18 cellular contexts compared by ENCODE assay signal in the genomic region with DNA sequence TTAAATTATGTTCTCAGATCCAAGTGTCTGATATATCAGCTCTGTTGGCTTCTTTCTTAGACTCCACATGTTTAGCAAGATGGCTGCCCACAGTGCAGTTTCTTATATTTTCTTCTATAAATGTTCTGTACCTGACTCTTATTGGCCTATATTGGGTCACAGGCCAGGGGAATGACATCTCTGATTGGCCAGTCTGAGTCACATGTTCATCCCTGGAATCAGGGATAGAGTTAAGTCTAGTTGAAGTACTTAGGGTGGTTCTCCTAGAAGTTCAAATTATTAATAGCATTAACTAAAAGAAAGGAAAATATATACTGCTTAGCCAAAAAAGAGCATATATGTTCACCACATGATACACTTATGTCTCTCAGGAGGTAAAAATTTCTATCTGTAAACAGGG.
DNase-seq lines count a peak whose midpoint lies in the region; ATAC-seq and TF ChIP-seq lines count a peak whose summit lies in the region.
"Had no signal": no experiment of that assay in that cellular context is flagged by ENCODE, and none has a peak within 500 bp of the region (broad histone marks: within the 10 kb centered on the region; RNA-seq: fewer than 3 reads in every experiment).

No MANE protein-coding gene starts in this region.

- H3K27me3 ChIP-seq in A673 (replicated peaks; ENCODE audit: insufficient read depth, low read depth, low read length, poor library complexity): no peaks in the 10 kb centered on the region
- no peaks in the 10 kb centered on the region for H3K27me3 ChIP-seq in iPS DF 6.9 (ENCODE audit: control insufficient read depth, insufficient read depth, low read length)
- H3K27me3 ChIP-seq: BLaER1 treated with 17β-estradiol and CSF1 and Interleukin-3, amounts not matched to agents 10 nM and 100 nM had no signal

- CTCF ChIA-PET in A673 (lab: Charles Lee): no interaction called here

- TF ChIP-seq CTCF in A673 (conservative IDR thresholded peaks at IDR 0.05; ENCODE audit: low read depth, low read length): no peak

- intact Hi-C loops in A673 (cut with micrococcal nuclease; ENCODE audit: unreplicated experiment): no loop called here

- H3K9me3 ChIP-seq in A673 (ENCODE audit: low read depth, low read length, poor library complexity, severe bottlenecking) (no peaks in the 10 kb centered on the region), iPS DF 6.9 (ENCODE audit: control insufficient read depth, insufficient read depth, low read length) (no peaks in the 10 kb centered on the region)
- H3K9me3 ChIP-seq: BLaER1 treated with 17β-estradiol and CSF1 and Interleukin-3, amounts not matched to agents 10 nM and 100 nM had no signal

- H3K4me1 ChIP-seq in A673 (ENCODE audit: insufficient read depth, low read length, poor library complexity, severe bottlenecking): no peaks in the 10 kb centered on the region
- H3K4me1 ChIP-seq in iPS DF 6.9 (ENCODE audit: control insufficient read depth, insufficient read depth, low read length): no peaks in the 10 kb centered on the region
- H3K4me1 ChIP-seq: BLaER1 treated with 17β-estradiol and CSF1 and Interleukin-3, amounts not matched to agents 10 nM and 100 nM had no signal

- DNase-seq in A673 (ENCODE audit: low spot score): peak; percentile 10
- peak; percentile 24 for DNase-seq in GM03348 (ENCODE audit: low spot score)
- peak; percentile 8 for DNase-seq in RKO (ENCODE audit: low spot score)
- DNase-seq in iPS DF 6.9 (ENCODE audit: low read depth, low spot score): peak; percentile 5
- no peak for DNase-seq in amygdala (lab: John Stamatoyannopoulos, UW)
- no peak for DNase-seq in activated gamma-delta T cell treated with Interleukin-2 at 50 U/mL for 16 hours
- DNase-seq: Kasumi-1, MV-4-11, NCI-H1436, NCI-H2081 treated with DMSO at 0.1 percent for 48 hours, NCI-H345, NCI-H526 treated with DMSO at 0.1 percent for 48 hours, PC-3, Right ventricle myocardium superior, T-helper 17 cell had no signal

- H3K4me3 ChIP-seq in A673 (ENCODE audit: low read depth, low read length, poor library complexity, severe bottlenecking): no peak overlapping the region
- no peak overlapping the region for H3K4me3 ChIP-seq in iPS DF 6.9 (ENCODE audit: low read length)
- H3K4me3 ChIP-seq: BLaER1 treated with 17β-estradiol and CSF1 and Interleukin-3, amounts not matched to agents 10 nM and 100 nM; GM12878 had no signal

- H3K36me3 ChIP-seq in A673 (ENCODE audit: insufficient read depth, low read length, poor library complexity, severe bottlenecking) (no peaks in the 10 kb centered on the region), iPS DF 6.9 (ENCODE audit: control insufficient read depth, insufficient read depth, low read length) (no peaks in the 10 kb centered on the region)
- H3K36me3 ChIP-seq: BLaER1 treated with 17β-estradiol and CSF1 and Interleukin-3, amounts not matched to agents 10 nM and 100 nM had no signal

- no TSS peak for BruUV-seq in A673 (replicated peaks; lab: Mats Ljungman, UMichigan)

- ATAC-seq in HG03457 (IDR thresholded peaks at IDR 0.05; ENCODE audit: unreplicated experiment): no peak
- ATAC-seq: GM12878, PC-3, T-helper 17 cell had no signal

- no peak overlapping the region for H3K27ac ChIP-seq in A673 (ENCODE audit: low read depth, low read length, poor library complexity, severe bottlenecking)
- H3K27ac ChIP-seq in iPS DF 6.9 (ENCODE audit: low read length): no peak overlapping the region
- H3K27ac ChIP-seq: BLaER1 treated with 17β-estradiol and CSF1 and Interleukin-3, amounts not matched to agents 10 nM and 100 nM had no signal

- POLR2A ChIA-PET in A673 (lab: Charles Lee; ENCODE audit: low non-redundant PET): no interaction called here

Comparison
In these comparisons a context has a peak if more than half of its experiments do, and no peak if none do; other contexts are left out.
1. DNase-seq: peak in A673 (single experiment), GM03348 (single experiment), RKO (single experiment) and iPS DF 6.9 (single experiment); none in amygdala (0 of 56) and activated gamma-delta T cell treated with Interleukin-2 at 50 U/mL for 16 hours (single experiment).